8 cellular contexts compared by ENCODE assay signal in genomic region chr1:147669475-147670318, GRCh38. TPM values are rescaled to one million over a fixed set of nuclear protein-coding genes. Genes with fewer than 3 reads are reported as not detected.
DNase-seq lines count a peak whose midpoint lies in the region; ATAC-seq and TF ChIP-seq lines count a peak whose summit lies in the region.

No MANE protein-coding gene starts in this region.

- peak overlapping the region; percentile 88 for H3K4me3 ChIP-seq in endodermal cell (ENCODE audit: low read length)

- peak overlapping the region; percentile 89 for H3K4me3 Mint-ChIP-seq in activated CD4-positive, alpha-beta memory T cell treated with anti-CD3 and anti-CD28 coated beads for 36 hours
- H3K4me3 Mint-ChIP-seq in endodermal cell: peak overlapping the region; percentile 81
- peak overlapping the region; percentile 87 for H3K4me3 Mint-ChIP-seq in mesothelial cell of epicardium
- peak overlapping the region; percentile 90 for H3K4me3 Mint-ChIP-seq in stimulated activated effector memory CD8-positive, alpha-beta T cell treated with anti-CD3 and anti-CD28 coated beads, Interleukin-12 subunit alpha, Interleukin-12 subunit beta, amount 100 ng/mL, for 72 hours

- H3K9me3 ChIP-seq in endodermal cell (ENCODE audit: control insufficient read depth, low read length): no peaks in the 10 kb centered on the region

- intact Hi-C loops in activated CD4-positive, alpha-beta memory T cell treated with anti-CD3 and anti-CD28 coated beads for 36 hours (cut with micrococcal nuclease): loop anchor here (1.0 to 2.0 kb wide), 3 partner anchors 21 to 70 kb away; no protein-coding TSS in a partner anchor

- no peaks in the 10 kb centered on the region for H3K9me3 Mint-ChIP-seq in activated CD4-positive, alpha-beta memory T cell treated with anti-CD3 and anti-CD28 coated beads for 36 hours
- no peaks in the 10 kb centered on the region for H3K9me3 Mint-ChIP-seq in endodermal cell
- H3K9me3 Mint-ChIP-seq in mesothelial cell of epicardium: no peaks in the 10 kb centered on the region
- no peaks in the 10 kb centered on the region for H3K9me3 Mint-ChIP-seq in stimulated activated effector memory CD8-positive, alpha-beta T cell treated with anti-CD3 and anti-CD28 coated beads, Interleukin-12 subunit alpha, Interleukin-12 subunit beta, amount 100 ng/mL, for 72 hours

- peak overlapping the region; percentile 84 for H3K27ac Mint-ChIP-seq in activated CD4-positive, alpha-beta memory T cell treated with anti-CD3 and anti-CD28 coated beads for 36 hours
- H3K27ac Mint-ChIP-seq in endodermal cell (peak overlapping the region; percentile 89), mesothelial cell of epicardium (peak overlapping the region; percentile 95)
- H3K27ac Mint-ChIP-seq in stimulated activated effector memory CD8-positive, alpha-beta T cell treated with anti-CD3 and anti-CD28 coated beads, Interleukin-12 subunit alpha, Interleukin-12 subunit beta, amount 100 ng/mL, for 72 hours: peak overlapping the region; percentile 87

- peak; percentile 16 for TF ChIP-seq POLR2A in GM15510 (IDR thresholded peaks at IDR 0.05; ENCODE audit: borderline replicate concordance, extremely low read depth, insufficient read length)

- H3K4me1 ChIP-seq in endodermal cell (ENCODE audit: control insufficient read depth, insufficient read depth, low read length): no peaks in the 10 kb centered on the region

- POLR2A ChIA-PET in activated CD4-positive, alpha-beta memory T cell treated with anti-CD3 and anti-CD28 coated beads for 36 hours (lab: Charles Lee): interaction anchor here (0.6 to 1.4 kb wide), 4 partner anchors 22 to 369 kb away, joined by 3 to 4 read pairs (median 3); no protein-coding TSS in a partner anchor

- 3 to 4% methylated on average over 15 to 53 of the region's 53 CpGs for WGBS in endodermal cell (ENCODE audit: insufficient coverage in 1 of 2, insufficient read length in 1 of 2), 2 experiments

- H3K27ac ChIP-seq in 22Rv1 (peak overlapping the region; percentile 83), endodermal cell (ENCODE audit: low read depth, low read length) (peak overlapping the region; percentile 13)

- peaks cover 18% of the 10 kb centered on the region for H3K4me1 Mint-ChIP-seq in activated CD4-positive, alpha-beta memory T cell treated with anti-CD3 and anti-CD28 coated beads for 36 hours (ENCODE audit: low read depth)
- peaks cover 8% of the 10 kb centered on the region for H3K4me1 Mint-ChIP-seq in endodermal cell
- peaks cover 20% of the 10 kb centered on the region for H3K4me1 Mint-ChIP-seq in mesothelial cell of epicardium
- H3K4me1 Mint-ChIP-seq in stimulated activated effector memory CD8-positive, alpha-beta T cell treated with anti-CD3 and anti-CD28 coated beads, Interleukin-12 subunit alpha, Interleukin-12 subunit beta, amount 100 ng/mL, for 72 hours: peaks cover 14% of the 10 kb centered on the region

- H3K9ac ChIP-seq in endodermal cell (ENCODE audit: extremely low read depth, low read length, poor library complexity, severe bottlenecking): peak overlapping the region; percentile 44

- no peaks in the 10 kb centered on the region for H3K36me3 ChIP-seq in endodermal cell (ENCODE audit: control insufficient read depth, insufficient read depth, low read length)

- H3K27me3 Mint-ChIP-seq in activated CD4-positive, alpha-beta memory T cell treated with anti-CD3 and anti-CD28 coated beads for 36 hours: peaks cover 2% of the 10 kb centered on the region
- no peaks in the 10 kb centered on the region for H3K27me3 Mint-ChIP-seq in endodermal cell (ENCODE audit: insufficient read depth)
- H3K27me3 Mint-ChIP-seq in mesothelial cell of epicardium (ENCODE audit: low read depth): no peaks in the 10 kb centered on the region

- no peaks in the 10 kb centered on the region for H3K27me3 ChIP-seq in endodermal cell (ENCODE audit: control insufficient read depth, insufficient read depth, low read length, poor library complexity, severe bottlenecking)

- H3K36me3 Mint-ChIP-seq in activated CD4-positive, alpha-beta memory T cell treated with anti-CD3 and anti-CD28 coated beads for 36 hours: no peaks in the 10 kb centered on the region
- H3K36me3 Mint-ChIP-seq in endodermal cell (ENCODE audit: low read depth) (no peaks in the 10 kb centered on the region), mesothelial cell of epicardium (peaks cover 5% of the 10 kb centered on the region)
- no peaks in the 10 kb centered on the region for H3K36me3 Mint-ChIP-seq in stimulated activated effector memory CD8-positive, alpha-beta T cell treated with anti-CD3 and anti-CD28 coated beads, Interleukin-12 subunit alpha, Interleukin-12 subunit beta, amount 100 ng/mL, for 72 hours

- peak; percentile 1 for DNase-seq in NCI-H2171 treated with DMSO at 0.1 percent for 48 hours (lab: John Stamatoyannopoulos, UW)
- DNase-seq in activated CD4-positive, alpha-beta memory T cell treated with anti-CD3 and anti-CD28 coated beads for 36 hours: peak; percentile 60
- DNase-seq in endodermal cell: peak; percentile 84
- peak; percentile 23 to 45 for DNase-seq in mesothelial cell of epicardium (ENCODE audit: low spot score in 2 of 2, unreplicated experiment in 2 of 2)
- DNase-seq in stimulated activated effector memory CD8-positive, alpha-beta T cell treated with anti-CD3 and anti-CD28 coated beads, Interleukin-12 subunit alpha, Interleukin-12 subunit beta, amount 100 ng/mL, for 72 hours (ENCODE audit: low spot score in 2 of 2): peak in 1 of 2 donors; percentile 31

- peak; percentile 38 for ATAC-seq in HG02884 (IDR thresholded peaks at IDR 0.05; ENCODE audit: unreplicated experiment)
- ATAC-seq in stimulated activated effector memory CD8-positive, alpha-beta T cell treated with anti-CD3 and anti-CD28 coated beads, Interleukin-12 subunit alpha, Interleukin-12 subunit beta, amount 100 ng/mL, for 72 hours: peak; percentile 62

- CTCF ChIA-PET in activated CD4-positive, alpha-beta memory T cell treated with anti-CD3 and anti-CD28 coated beads for 36 hours (lab: Charles Lee): interaction anchor here (1.0 to 1.4 kb wide), 5 partner anchors 27 to 223 kb away, joined by 3 to 9 read pairs (median 3); no protein-coding TSS in a partner anchor

- TF ChIP-seq CTCF in 22Rv1 (IDR thresholded peaks at IDR 0.05): no peak
- no peak for TF ChIP-seq CTCF in endodermal cell (conservative IDR thresholded peaks at IDR 0.05)
- TF ChIP-seq CTCF in mesothelial cell of epicardium (IDR thresholded peaks at IDR 0.05; ENCODE audit: unreplicated experiment): no peak

RNA-seq across cellular contexts. Expression of gene ACP6, which starts 0.6 kb away (rescaled TPM):
- total RNA-seq in activated CD4-positive, alpha-beta memory T cell treated with anti-CD3 and anti-CD28 coated beads for 36 hours: 10 to 100 TPM; 11.6 to 12.5 TPM
- total RNA-seq in endodermal cell: 10 to 100 TPM; 15.2 to 17.9 TPM
- polyA plus RNA-seq in endodermal cell (2013, experiment 1 of 2): 18.3 TPM
- polyA plus RNA-seq in endodermal cell (2013, experiment 2 of 2): 21.4 TPM
- 22.7 to 23.1 TPM (median 22.8 TPM) in 3 replicates for total RNA-seq in mesothelial cell of epicardium
